26 cellular contexts compared by ENCODE assay signal in genomic region chr16:84237994-84238750, GRCh38. TPM values are rescaled to one million over a fixed set of nuclear protein-coding genes. Genes with fewer than 3 reads are reported as not detected.
DNase-seq lines count a peak whose midpoint lies in the region; ATAC-seq, FAIRE-seq and TF ChIP-seq lines count a peak whose summit lies in the region.
"Had no signal": no experiment of that assay in that cellular context is flagged by ENCODE, and none has a peak within 500 bp of the region (broad histone marks: within the 10 kb centered on the region; RNA-seq: fewer than 3 reads in every experiment).

No MANE protein-coding gene starts in this region.

- H3K27me3 ChIP-seq in K562 (ENCODE audit: control insufficient read depth in 2 of 2, insufficient read depth in 2 of 2, low read length in 2 of 2) (peaks cover 59 to 69% of the 10 kb centered on the region in 2 experiments), upper lobe of left lung (no peaks in the 10 kb centered on the region), PC-3 (ENCODE audit: low read length) (peaks cover 6% of the 10 kb centered on the region; the same call in 1 of the 2 replicates)
- H3K27me3 ChIP-seq: BE2C had no signal

- in situ Hi-C loops in K562 (cut with MboI) = no loop called here

- WGBS in K562 (ENCODE audit: insufficient coverage, low coverage, missing lambda C conversion rate) = 3% methylated on average over 17 of the region's 17 CpGs
- 75 to 88% methylated on average over 17 of the region's 17 CpGs for WGBS in upper lobe of left lung, 2 donors

- H3K9me3 ChIP-seq in K562 (replicated peaks; ENCODE audit: control insufficient read depth, insufficient read depth, low read depth, low read length) (no peaks in the 10 kb centered on the region), upper lobe of left lung (no peaks in the 10 kb centered on the region), PC-3 (ENCODE audit: low read length) (no peaks in the 10 kb centered on the region)
- H3K9me3 ChIP-seq: BE2C, SJSA1 had no signal

- no peaks in the 10 kb centered on the region for H3K9me1 ChIP-seq in K562 (ENCODE audit: control insufficient read depth, insufficient read depth, low read length)

- no peak overlapping the region for H2AFZ ChIP-seq in K562 (ENCODE audit: low read depth, low read length)
- H2AFZ ChIP-seq in PC-3 (ENCODE audit: low read length) = no peak overlapping the region

- H3F3A ChIP-seq in PC-3 (ENCODE audit: low read length, unreplicated experiment) = no peaks in the 10 kb centered on the region

- H3K27ac ChIP-seq in K562 (ENCODE audit: extremely low read depth, low read depth, low read length) = no peak overlapping the region
- H3K27ac ChIP-seq in upper lobe of left lung = peak overlapping the region in 1 of 4 donors; percentile 35
- H3K27ac ChIP-seq in PC-3 (ENCODE audit: low read length) = no peak overlapping the region
- H3K27ac ChIP-seq: SJSA1 had no signal

- H3K36me3 ChIP-seq in K562 (ENCODE audit: control insufficient read depth, insufficient read depth, low read length) (no peaks in the 10 kb centered on the region), upper lobe of left lung (no peaks in the 10 kb centered on the region), PC-3 (ENCODE audit: low read depth, low read length) (no peaks in the 10 kb centered on the region)
- H3K36me3 ChIP-seq: BE2C, SJSA1 had no signal

- H3K4me1 ChIP-seq in K562 (replicated peaks in 1 of 2; ENCODE audit: control insufficient read depth in 2 of 2, insufficient read depth in 2 of 2, low read length in 2 of 2) (peaks cover 0 to 7% of the 10 kb centered on the region in 2 experiments; a peak in 1 of 5 replicates), upper lobe of left lung (peaks cover 0 to 18% (median 7%) of the 10 kb centered on the region in 4 donors), PC-3 (ENCODE audit: insufficient read depth, low read length) (no peaks in the 10 kb centered on the region)
- H3K4me1 ChIP-seq: SJSA1 had no signal

- no peak for TF ChIP-seq POLR2A in NB4 (IDR thresholded peaks at IDR 0.05; ENCODE audit: extremely low read depth, insufficient read length)
- no peak for TF ChIP-seq POLR2A in K562 (conservative IDR thresholded peaks at IDR 0.05)
- no peak for TF ChIP-seq POLR2A in upper lobe of left lung (IDR thresholded peaks at IDR 0.05)

- H3K9ac ChIP-seq in K562 (ENCODE audit: insufficient read depth in 1 of 2, low read depth in 2 of 2, low read length in 2 of 2) = no peak overlapping the region
- H3K9ac ChIP-seq in PC-3 (ENCODE audit: low read length) = no peak overlapping the region

- H3K9me2 ChIP-seq in PC-3 (replicated peaks; ENCODE audit: low read length) = no peaks in the 10 kb centered on the region

- FAIRE-seq in K562 (lab: Jason Lieb, UNC) = no peak
- FAIRE-seq: A204.1, D721Med, GM12878, H54, RCC 7860 had no signal

- H3K4me2 ChIP-seq in K562 (ENCODE audit: insufficient read depth, low read length) (no peak overlapping the region), PC-3 (ENCODE audit: low read length) (no peak overlapping the region)

- H3K4me3 ChIP-seq in NB4 (ENCODE audit: low read depth, low read length) (no peak overlapping the region), K562 (no peak overlapping the region), upper lobe of left lung (no peak overlapping the region), PC-3 (ENCODE audit: low read length) (no peak overlapping the region)
- H3K4me3 ChIP-seq: GM12878, SJSA1 had no signal

- POLR2A ChIA-PET in K562 (lab: Yijun Ruan, JAX) (interaction anchor here (0.7 kb wide), 1 partner anchor 12 kb away, joined by 3 read pairs; no protein-coding TSS in a partner anchor), PC-3 (lab: Charles Lee; ENCODE audit: unreplicated experiment) (no interaction called here)

- H4K20me1 ChIP-seq in K562 (replicated peaks; ENCODE audit: control insufficient read depth, insufficient read depth, low read length) = peaks cover 13% of the 10 kb centered on the region; the same call in 1 of the 2 replicates
- H4K20me1 ChIP-seq in PC-3 (ENCODE audit: low read length) = no peaks in the 10 kb centered on the region

- H3K79me2 ChIP-seq in K562 (ENCODE audit: control insufficient read depth, insufficient read depth, low read length) = no peaks in the 10 kb centered on the region
- no peaks in the 10 kb centered on the region for H3K79me2 ChIP-seq in PC-3 (ENCODE audit: low read length)

- BruUV-seq in K562 (replicated peaks; lab: Mats Ljungman, UMichigan) (no TSS peak), PC-3 (replicated peaks; lab: Mats Ljungman, UMichigan) (no TSS peak)

- DNase-seq in NCI-H82 (lab: John Stamatoyannopoulos, UW) (peak; percentile 7), NCI-H82 treated with DMSO at 0.1 percent for 48 hours (lab: John Stamatoyannopoulos, UW; ENCODE audit: unreplicated experiment) (no peak), NB4 (ENCODE audit: low read depth) (peak; percentile 37), K562 (ENCODE audit: extremely low read depth in 1 of 4, low spot score in 3 of 4) (no peak), upper lobe of left lung (peak in 1 of 2 donors; percentile 61), PC-3 (no peak)
- DNase-seq: BE2C, DND-41, Karpas-422, NCI-H1092 treated with DMSO at 0.1 percent for 48 hours, NCI-H1436 treated with DMSO at 0.1 percent for 48 hours, NCI-H2029 treated with DMSO at 0.1 percent for 48 hours, NCI-H2171 treated with DMSO at 0.1 percent for 48 hours, NCI-H446 treated with DMSO at 0.1 percent for 48 hours, NCI-H69 had no signal

- TF ChIP-seq EP300 in K562 (IDR thresholded peaks at IDR 0.05; ENCODE audit: low read length) (no peak), upper lobe of left lung (IDR thresholded peaks at IDR 0.05) (peak in 2 of 4 donors; percentile 81 to 87)

- no peak for TF ChIP-seq RAD21 in K562 (CRISPR knock-in tag; conservative IDR thresholded peaks at IDR 0.05 in 1 of 2, IDR thresholded peaks at IDR 0.05 in 1 of 2)

- intact Hi-C loops in K562 (cut with micrococcal nuclease) = no loop called here
- intact Hi-C loops in PC-3 (cut with micrococcal nuclease) = no loop called here

- ATAC-seq in K562 = no peak
- peak; percentile 22 to 83 for ATAC-seq in upper lobe of left lung (ENCODE audit: low FRiP score in 2 of 2)
- no peak for ATAC-seq in PC-3
- no peak for ATAC-seq in HG02610 (IDR thresholded peaks at IDR 0.05; ENCODE audit: unreplicated experiment)
- no peak for ATAC-seq in HG02884 (IDR thresholded peaks at IDR 0.05; ENCODE audit: unreplicated experiment)
- ATAC-seq: GM12878 had no signal

- TF ChIP-seq CTCF in NB4 (IDR thresholded peaks at IDR 0.05; ENCODE audit: low read depth, low read length) = no peak
- no peak for TF ChIP-seq CTCF in K562 (IDR thresholded peaks at IDR 0.05 in 2 of 3, conservative IDR thresholded peaks at IDR 0.05 in 1 of 3; ENCODE audit: insufficient read depth in 2 of 3, low read depth in 1 of 3, low read length in 3 of 3)
- TF ChIP-seq CTCF in upper lobe of left lung (IDR thresholded peaks at IDR 0.05) = no peak
- no peak for TF ChIP-seq CTCF in PC-3 (conservative IDR thresholded peaks at IDR 0.05; ENCODE audit: low read depth, low read length)

- CTCF ChIA-PET in K562 (lab: Yijun Ruan, JAX; ENCODE audit: low intra/inter-chr PET ratio) = no interaction called here
- CTCF ChIA-PET in PC-3 (lab: Charles Lee) = no interaction called here

RNA-seq across cellular contexts. Expression of gene KCNG4, which starts 1.6 kb away (rescaled TPM):
- total RNA-seq in K562 (2011; cell fraction: chromatin; rRNA removed; ENCODE audit: low replicate concordance) = not detected in 2 replicates
- not detected in 2 replicates for total RNA-seq in K562 (2011; cell fraction: nucleolus; rRNA removed)
- not detected in 2 replicates for total RNA-seq in K562 (2011; cell fraction: nucleoplasm; rRNA removed)
- not detected in 2 replicates for total RNA-seq in K562 (2014; rRNA removed)
- not detected in 2 replicates for total RNA-seq in K562 (2014; rRNA removed; fragmentation: Illumina TruSeq; extraction: Trizol)
- not detected in 2 replicates for total RNA-seq in K562 (2015; rRNA removed; fragmentation: Illumina TruSeq; extraction: Trizol)
- not detected in 2 replicates for total RNA-seq in K562 (2021)
- polyA plus RNA-seq in K562 (2011; rRNA removed) = not detected in 2 replicates
- polyA plus RNA-seq in K562 (2011; cell fraction: cytosol; rRNA removed) = not detected in 2 replicates
- not detected in 2 replicates for polyA plus RNA-seq in K562 (2011; cell fraction: nucleus; rRNA removed)
- polyA plus RNA-seq in K562 (2012) = not detected in 2 replicates
- polyA plus RNA-seq in K562 (2014; fragmentation: Illumina TruSeq; extraction: Trizol) = not detected in 2 replicates
- polyA plus RNA-seq in K562 (2014; fragmentation: Nextera tagmentation; extraction: Ambion mirVana) = not detected
- not detected in 2 replicates for polyA plus RNA-seq in K562 (2014; rRNA removed)
- not detected in 2 replicates for polyA minus RNA-seq in K562 (2011; rRNA and poly(A)+ RNA removed)
- polyA minus RNA-seq in K562 (2011; cell fraction: cytosol; rRNA and poly(A)+ RNA removed) = not detected in 2 replicates
- not detected in 2 replicates for polyA minus RNA-seq in K562 (2011; cell fraction: nucleus; rRNA and poly(A)+ RNA removed)
- not detected for total RNA-seq in upper lobe of left lung
- 0.04 TPM in 1 of 2 replicates, not detected in the other for total RNA-seq in PC-3 (2014; rRNA removed)
- total RNA-seq: GM12878; M059J; SJSA1; T-helper 1 cell treated with Interleukin-12 subunit alpha and Interleukin-12 subunit beta and Interleukin-4 antibody, amounts not matched to agents 30 ng/mL and 1 ng/mL, for 36 hours had no signal
- polyA plus RNA-seq: GM12878, IgD-negative memory B cell had no signal

RNA-seq across cellular contexts. Expression of gene ADAD2, which starts 47.2 kb away (rescaled TPM):
- not detected in 2 replicates for total RNA-seq in K562 (2011; cell fraction: chromatin; rRNA removed; ENCODE audit: low replicate concordance)
- not detected in 2 replicates for total RNA-seq in K562 (2011; cell fraction: nucleolus; rRNA removed)
- not detected in 2 replicates for total RNA-seq in K562 (2011; cell fraction: nucleoplasm; rRNA removed)
- total RNA-seq in K562 (2014; rRNA removed) (not detected in 2 replicates), K562 (2014; rRNA removed; fragmentation: Illumina TruSeq; extraction: Trizol) (not detected in 2 replicates), K562 (2015; rRNA removed; fragmentation: Illumina TruSeq; extraction: Trizol) (not detected in 2 replicates), K562 (2021) (not detected in 2 replicates), upper lobe of left lung (1 to 10 TPM in 1 of 6 donors, not detected in 5; 1.1 TPM), PC-3 (2014; rRNA removed) (not detected in 2 replicates)
- polyA plus RNA-seq in K562 (2011; rRNA removed) (not detected in 2 replicates), K562 (2014; fragmentation: Illumina TruSeq; extraction: Trizol) (not detected in 2 replicates), K562 (2014; fragmentation: Nextera tagmentation; extraction: Ambion mirVana) (not detected), K562 (2014; rRNA removed) (0.07 TPM in 1 of 2 replicates, not detected in the other)
- polyA plus RNA-seq in K562 (2011; cell fraction: cytosol; rRNA removed) = not detected in 2 replicates
- not detected in 2 replicates for polyA plus RNA-seq in K562 (2011; cell fraction: nucleus; rRNA removed)
- not detected in 2 replicates for polyA plus RNA-seq in K562 (2012)
- not detected in 2 replicates for polyA minus RNA-seq in K562 (2011; rRNA and poly(A)+ RNA removed)
- not detected in 2 replicates for polyA minus RNA-seq in K562 (2011; cell fraction: cytosol; rRNA and poly(A)+ RNA removed)
- not detected in 2 replicates for polyA minus RNA-seq in K562 (2011; cell fraction: nucleus; rRNA and poly(A)+ RNA removed)
- total RNA-seq: M059J; SJSA1; T-helper 1 cell treated with Interleukin-12 subunit alpha and Interleukin-12 subunit beta and Interleukin-4 antibody, amounts not matched to agents 30 ng/mL and 1 ng/mL, for 36 hours had no signal
- polyA plus RNA-seq: IgD-negative memory B cell had no signal

RNA-seq across cellular contexts. Expression of gene TAF1C, which starts 51.3 kb away (rescaled TPM):
- 116 and 351 TPM in 2 replicates for total RNA-seq in K562 (2011; cell fraction: chromatin; rRNA removed; ENCODE audit: low replicate concordance)
- 244 and 250 TPM in 2 replicates for total RNA-seq in K562 (2011; cell fraction: nucleolus; rRNA removed)
- total RNA-seq in K562 (2011; cell fraction: nucleoplasm; rRNA removed) = 152 and 153 TPM in 2 replicates
- total RNA-seq in K562 (2014; rRNA removed) (26.2 and 43.0 TPM in 2 replicates), K562 (2014; rRNA removed; fragmentation: Illumina TruSeq; extraction: Trizol) (7.9 and 9.8 TPM in 2 replicates), K562 (2015; rRNA removed; fragmentation: Illumina TruSeq; extraction: Trizol) (22.3 and 23.0 TPM in 2 replicates), K562 (2021) (46.6 and 55.0 TPM in 2 replicates), upper lobe of left lung (100 to 1,000 TPM in 2 of 6 donors, 10 to 100 TPM in 4; 23.2 to 227 (median 65.0) TPM), PC-3 (2014; rRNA removed) (21.8 and 28.0 TPM in 2 replicates)
- polyA plus RNA-seq in K562 (2011; rRNA removed) (16.7 and 31.2 TPM in 2 replicates), K562 (2014; fragmentation: Illumina TruSeq; extraction: Trizol) (21.0 and 35.4 TPM in 2 replicates), K562 (2014; fragmentation: Nextera tagmentation; extraction: Ambion mirVana) (1 to 10 TPM; 1.5 TPM), K562 (2014; rRNA removed) (64.8 and 74.8 TPM in 2 replicates)
- 19.9 and 24.5 TPM in 2 replicates for polyA plus RNA-seq in K562 (2011; cell fraction: cytosol; rRNA removed)
- polyA plus RNA-seq in K562 (2011; cell fraction: nucleus; rRNA removed) = 377 and 587 TPM in 2 replicates
- polyA plus RNA-seq in K562 (2012) = 49.7 and 55.2 TPM in 2 replicates
- polyA minus RNA-seq in K562 (2011; rRNA and poly(A)+ RNA removed) = 15.9 and 16.8 TPM in 2 replicates
- 12.5 and 15.9 TPM in 2 replicates for polyA minus RNA-seq in K562 (2011; cell fraction: cytosol; rRNA and poly(A)+ RNA removed)
- 100 and 102 TPM in 2 replicates for polyA minus RNA-seq in K562 (2011; cell fraction: nucleus; rRNA and poly(A)+ RNA removed)

RNA-seq across cellular contexts. Expression of gene WFDC1, which starts 56.5 kb away (rescaled TPM):
- not detected in 2 replicates for total RNA-seq in K562 (2011; cell fraction: chromatin; rRNA removed; ENCODE audit: low replicate concordance)
- not detected in 2 replicates for total RNA-seq in K562 (2011; cell fraction: nucleolus; rRNA removed)
- not detected in 2 replicates for total RNA-seq in K562 (2011; cell fraction: nucleoplasm; rRNA removed)
- total RNA-seq in K562 (2014; rRNA removed) = not detected in 2 replicates
- total RNA-seq in K562 (2014; rRNA removed; fragmentation: Illumina TruSeq; extraction: Trizol) = not detected in 2 replicates
- not detected in 2 replicates for total RNA-seq in K562 (2015; rRNA removed; fragmentation: Illumina TruSeq; extraction: Trizol)
- not detected in 2 replicates for total RNA-seq in K562 (2021)
- polyA plus RNA-seq in K562 (2011; rRNA removed) = not detected in 2 replicates
- not detected in 2 replicates for polyA plus RNA-seq in K562 (2011; cell fraction: cytosol; rRNA removed)
- polyA plus RNA-seq in K562 (2011; cell fraction: nucleus; rRNA removed) = not detected in 2 replicates
- polyA plus RNA-seq in K562 (2012) = not detected in 2 replicates
- polyA plus RNA-seq in K562 (2014; fragmentation: Illumina TruSeq; extraction: Trizol) = not detected in 2 replicates
- not detected for polyA plus RNA-seq in K562 (2014; fragmentation: Nextera tagmentation; extraction: Ambion mirVana)
- polyA plus RNA-seq in K562 (2014; rRNA removed) = not detected in 2 replicates
- polyA minus RNA-seq in K562 (2011; rRNA and poly(A)+ RNA removed) = not detected in 2 replicates
- not detected in 2 replicates for polyA minus RNA-seq in K562 (2011; cell fraction: cytosol; rRNA and poly(A)+ RNA removed)
- not detected in 2 replicates for polyA minus RNA-seq in K562 (2011; cell fraction: nucleus; rRNA and poly(A)+ RNA removed)
- total RNA-seq in upper lobe of left lung = 10 to 100 TPM in 3 of 6 donors, 1 to 10 TPM in 3; 3.5 to 63.0 (median 10.2) TPM
- 0.15 TPM in 1 of 2 replicates, not detected in the other for total RNA-seq in PC-3 (2014; rRNA removed)
- total RNA-seq: GM12878; T-helper 1 cell treated with Interleukin-12 subunit alpha and Interleukin-12 subunit beta and Interleukin-4 antibody, amounts not matched to agents 30 ng/mL and 1 ng/mL, for 36 hours had no signal
- polyA plus RNA-seq: GM12878, IgD-negative memory B cell had no signal

Comparison
In these comparisons a context has a peak if more than half of its experiments do, and no peak if none do; other contexts are left out.
1. DNase-seq: peak in NCI-H82 (single experiment) and NB4 (single experiment); none in NCI-H82 treated with DMSO at 0.1 percent for 48 hours (single experiment), K562 (0 of 4) and PC-3 (single experiment).
2. ATAC-seq: peak in upper lobe of left lung (2 of 2); none in K562 (single experiment), PC-3 (single experiment), HG02610 (single experiment) and HG02884 (single experiment).